In the genomic region with DNA sequence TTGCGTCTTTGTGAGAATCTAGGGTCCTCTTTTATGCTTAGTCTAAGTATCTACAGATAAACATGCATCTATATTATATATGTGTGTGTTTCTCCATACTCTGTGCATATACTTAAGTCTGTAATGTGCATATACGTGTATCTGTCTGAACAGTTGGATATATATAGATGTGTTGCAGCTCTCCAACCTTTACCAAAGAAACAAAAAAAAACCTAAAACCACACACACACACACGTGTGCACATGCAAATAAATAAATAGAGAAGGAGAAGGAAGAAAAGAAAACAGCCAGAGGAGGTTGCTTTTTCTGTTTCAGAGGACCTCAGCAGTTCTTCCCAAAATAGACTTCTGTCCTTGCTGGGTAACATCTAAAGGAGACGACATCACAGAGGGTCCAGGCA, we compare ENCODE assay signal across 19 cellular contexts.
DNase-seq lines count a peak whose midpoint lies in the region; ATAC-seq and TF ChIP-seq lines count a peak whose summit lies in the region.
"Had no signal": no experiment of that assay in that cellular context is flagged by ENCODE, and none has a peak within 500 bp of the region (broad histone marks: within the 10 kb centered on the region; RNA-seq: fewer than 3 reads in every experiment).

No MANE protein-coding gene starts in this region.

- BruUV-seq in Caco-2 (replicated peaks; lab: Mats Ljungman, UMichigan) = no TSS peak

- H3K27me3 ChIP-seq in right cardiac atrium (ENCODE audit: control insufficient read depth, insufficient read depth) (no peaks in the 10 kb centered on the region), OCI-LY1 (ENCODE audit: insufficient read depth, low read length) (no peaks in the 10 kb centered on the region), Caco-2 (replicated peaks; ENCODE audit: control insufficient read depth, insufficient read depth, low read length) (no peaks in the 10 kb centered on the region)

- CTCF ChIA-PET in Caco-2 (lab: Charles Lee) = no interaction called here

- H3K4me3 Mint-ChIP-seq in Caco-2 (ENCODE audit: unreplicated experiment) = no peak overlapping the region
- H3K4me3 Mint-ChIP-seq: CD4-positive, CD25-positive, alpha-beta regulatory T cell had no signal

- H3K36me3 ChIP-seq in OCI-LY1 (ENCODE audit: insufficient read depth, low read length) (no peaks in the 10 kb centered on the region), Caco-2 (ENCODE audit: control insufficient read depth, insufficient read depth, low read length) (no peaks in the 10 kb centered on the region)

- H3K9ac ChIP-seq in OCI-LY1 (ENCODE audit: low read length) = no peak overlapping the region

- H3K4me1 ChIP-seq in right cardiac atrium (ENCODE audit: control insufficient read depth, insufficient read depth, low read length) (peaks cover 21% of the 10 kb centered on the region), OCI-LY1 (ENCODE audit: insufficient read depth, low read length, severe bottlenecking) (peaks cover 21% of the 10 kb centered on the region), Caco-2 (no peaks in the 10 kb centered on the region)
- H3K4me1 ChIP-seq: A549 had no signal

- intact Hi-C loops in right cardiac atrium (cut with DNase I) (no loop called here), left ventricle myocardium superior (cut with micrococcal nuclease) (no loop called here), Caco-2 (cut with micrococcal nuclease; ENCODE audit: unreplicated experiment) (no loop called here)

- no peaks in the 10 kb centered on the region for H4K20me1 ChIP-seq in OCI-LY1 (ENCODE audit: insufficient read depth, low read length)

- H3F3A ChIP-seq in OCI-LY1 (ENCODE audit: insufficient read depth, low read length) = no peaks in the 10 kb centered on the region

- no peak overlapping the region for H3K27ac Mint-ChIP-seq in Caco-2 (ENCODE audit: unreplicated experiment)
- H3K27ac Mint-ChIP-seq: CD4-positive, CD25-positive, alpha-beta regulatory T cell had no signal

- no peaks in the 10 kb centered on the region for H3K9me2 ChIP-seq in OCI-LY1 (ENCODE audit: low read depth, low read length)

- no peak for TF ChIP-seq CTCF in OCI-LY1 (IDR thresholded peaks at IDR 0.05; ENCODE audit: low read length)
- no peak for TF ChIP-seq CTCF in Caco-2 (IDR thresholded peaks at IDR 0.05; ENCODE audit: insufficient read depth in 1 of 2, low read depth in 1 of 2, low read length in 1 of 2, severe bottlenecking in 1 of 2, unreplicated experiment in 1 of 2)

- POLR2A ChIA-PET in Caco-2 (lab: Charles Lee) = no interaction called here

- 68% methylated on average over 4 of the region's 4 CpGs for WGBS in right cardiac atrium

- H3K27ac ChIP-seq in right cardiac atrium (ENCODE audit: low read length) (peak overlapping the region; percentile 55), OCI-LY1 (ENCODE audit: low read depth, low read length, poor library complexity, severe bottlenecking) (no peak overlapping the region)
- H3K27ac ChIP-seq: A549 had no signal

- ATAC-seq in right cardiac atrium (no peak), left ventricle myocardium superior (no peak), HG02884 (IDR thresholded peaks at IDR 0.05; ENCODE audit: unreplicated experiment) (peak; percentile 48), HG03095 (IDR thresholded peaks at IDR 0.05; ENCODE audit: unreplicated experiment) (no peak)
- ATAC-seq: A549, K562 had no signal

- peaks cover 28% of the 10 kb centered on the region for H3K27me3 Mint-ChIP-seq in Caco-2 (ENCODE audit: insufficient read depth, unreplicated experiment)

- in situ Hi-C loops in KBM-7 (cut with MboI; ENCODE audit: low pct_unique_long_range_greater_than_20kb, low sequenced_read_pairs) = no loop called here

- no peak overlapping the region for H3K4me3 ChIP-seq in right cardiac atrium (ENCODE audit: low read length)
- no peak overlapping the region for H3K4me3 ChIP-seq in OCI-LY1 (ENCODE audit: low read depth, low read length, poor library complexity, severe bottlenecking)
- no peak overlapping the region for H3K4me3 ChIP-seq in Caco-2 (ENCODE audit: low read depth, low read length)
- H3K4me3 ChIP-seq: A549, K562 had no signal

- peaks cover 6% of the 10 kb centered on the region for H3K4me1 Mint-ChIP-seq in Caco-2 (ENCODE audit: low read depth, unreplicated experiment)

- DNase-seq in right cardiac atrium (no peak), left ventricle myocardium superior (no peak), foreskin melanocyte (no peak), KBM-7 (no peak), Caco-2 (no peak)
- DNase-seq: CD4-positive, CD25-positive, alpha-beta regulatory T cell; DMS79; HCEC 1CT; NCI-H1105; NCI-H187; NCI-H446; NCI-H748 treated with DMSO at 0.1 percent for 48 hours; SHP77 treated with DMSO at 0.1 percent for 48 hours; T-helper 2 cell had no signal

- peak overlapping the region; percentile 5; the same call in 1 of the 2 replicates for H3K4me2 ChIP-seq in OCI-LY1 (ENCODE audit: low read length)
- H3K4me2 ChIP-seq: A549 had no signal

- H3K9me3 ChIP-seq in right cardiac atrium (ENCODE audit: control insufficient read depth, low read length) = no peaks in the 10 kb centered on the region
- H3K9me3 ChIP-seq in OCI-LY1 (ENCODE audit: low read length) = no peaks in the 10 kb centered on the region
- no peaks in the 10 kb centered on the region for H3K9me3 ChIP-seq in Caco-2
- H3K9me3 ChIP-seq: A549 had no signal

- no peaks in the 10 kb centered on the region for H3K9me3 Mint-ChIP-seq in Caco-2 (ENCODE audit: unreplicated experiment)

- H3K36me3 Mint-ChIP-seq in Caco-2 (ENCODE audit: insufficient read depth, unreplicated experiment) = no peaks in the 10 kb centered on the region
- H3K36me3 Mint-ChIP-seq: CD4-positive, CD25-positive, alpha-beta regulatory T cell had no signal

- no peaks in the 10 kb centered on the region for H3K79me2 ChIP-seq in OCI-LY1 (ENCODE audit: insufficient read depth, low read length)

- H2AFZ ChIP-seq in OCI-LY1 (ENCODE audit: low read length) = no peak overlapping the region
